In the genomic region with DNA sequence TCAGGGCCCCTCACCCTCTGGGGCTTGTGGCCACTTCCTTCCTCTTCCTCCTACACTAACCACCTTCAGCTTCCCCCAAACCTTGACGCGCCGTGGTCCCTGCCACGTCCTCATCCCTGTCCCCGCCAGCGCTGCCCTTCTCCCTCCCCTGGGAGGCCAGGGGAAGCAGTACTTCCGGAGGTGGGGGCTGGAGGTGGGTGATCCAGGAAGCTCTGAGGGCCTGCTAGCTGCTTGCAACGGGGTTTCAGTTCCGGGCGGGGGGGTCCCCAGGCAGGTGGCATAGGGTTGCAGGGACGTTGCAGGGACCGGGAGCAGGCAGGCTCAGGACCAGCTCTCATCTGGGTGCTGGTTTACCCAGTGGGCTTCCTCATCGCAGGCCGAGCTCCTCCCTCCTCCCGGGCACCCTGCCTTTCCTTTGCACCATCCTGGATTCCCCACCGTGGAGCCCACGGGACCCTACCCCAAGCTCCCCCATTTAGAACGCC, we compare ENCODE assay signal across 8 cellular contexts.
DNase-seq lines count a peak whose midpoint lies in the region; ATAC-seq lines count a peak whose summit lies in the region.

No MANE protein-coding gene starts in this region.

- peak overlapping the region; percentile 51 to 67 for H3K4me3 Mint-ChIP-seq in stimulated activated naive B cell treated with anti-CD40 and anti-IgM and Interleukin-4, amounts not matched to agents 10 μg/mL and 1 μg/mL and 100 μg/mL, for 72 hours

- DNase-seq in T-helper 2 cell (peak; percentile 17 to 80 (median 45)), SJCRH30 (no peak), NCI-H146 (lab: John Stamatoyannopoulos, UW) (no peak), middle frontal gyrus (ENCODE audit: extremely low spot score, low spot score) (no peak)
- DNase-seq in effector CD4-positive, alpha-beta T cell: peak; percentile 17
- DNase-seq in stimulated activated naive B cell treated with anti-CD40 and anti-IgM and Interleukin-4, amounts not matched to agents 10 μg/mL and 1 μg/mL and 100 μg/mL, for 72 hours: peak; percentile 81

- no peak overlapping the region for H3K4me3 ChIP-seq in SJCRH30

- H3K27me3 Mint-ChIP-seq in stimulated activated naive B cell treated with anti-CD40 and anti-IgM and Interleukin-4, amounts not matched to agents 10 μg/mL and 1 μg/mL and 100 μg/mL, for 72 hours: peaks cover 0 to 5% of the 10 kb centered on the region in 2 donors

- H3K27me3 ChIP-seq in SJCRH30: no peaks in the 10 kb centered on the region

- H3K4me1 ChIP-seq in SJCRH30: no peaks in the 10 kb centered on the region

- H3K36me3 Mint-ChIP-seq in stimulated activated naive B cell treated with anti-CD40 and anti-IgM and Interleukin-4, amounts not matched to agents 10 μg/mL and 1 μg/mL and 100 μg/mL, for 72 hours: peaks cover 4 to 8% of the 10 kb centered on the region in 2 donors

- H3K27ac ChIP-seq in SJCRH30: no peak overlapping the region

- H3K27ac Mint-ChIP-seq in stimulated activated naive B cell treated with anti-CD40 and anti-IgM and Interleukin-4, amounts not matched to agents 10 μg/mL and 1 μg/mL and 100 μg/mL, for 72 hours: peak overlapping the region; percentile 65

- ATAC-seq in GM21381 (IDR thresholded peaks at IDR 0.05; ENCODE audit: unreplicated experiment) (peak; percentile 35), HG03457 (IDR thresholded peaks at IDR 0.05; ENCODE audit: unreplicated experiment) (no peak)
- ATAC-seq in stimulated activated naive B cell treated with anti-CD40 and anti-IgM and Interleukin-4, amounts not matched to agents 10 μg/mL and 1 μg/mL and 100 μg/mL, for 72 hours (replicated peaks): peak; percentile 66 to 68

- 0 out of 2 replicates have a peak, but pooled peaks cover 5% of the 10 kb centered on the region for H3K36me3 ChIP-seq in SJCRH30

- H3K9me3 Mint-ChIP-seq in stimulated activated naive B cell treated with anti-CD40 and anti-IgM and Interleukin-4, amounts not matched to agents 10 μg/mL and 1 μg/mL and 100 μg/mL, for 72 hours: peaks cover 5 to 7% of the 10 kb centered on the region in 2 donors

- 0 out of 2 replicates have a peak, but pooled peaks cover 2% of the 10 kb centered on the region for H3K9me3 ChIP-seq in SJCRH30 (replicated peaks)

- peaks cover 41 to 68% of the 10 kb centered on the region in 2 donors for H3K4me1 Mint-ChIP-seq in stimulated activated naive B cell treated with anti-CD40 and anti-IgM and Interleukin-4, amounts not matched to agents 10 μg/mL and 1 μg/mL and 100 μg/mL, for 72 hours

Comparison
In these comparisons a context has a peak if more than half of its experiments do, and no peak if none do; other contexts are left out.
1. DNase-seq: peak in T-helper 2 cell (5 of 5), effector CD4-positive, alpha-beta T cell (single experiment) and stimulated activated naive B cell treated with anti-CD40 and anti-IgM and Interleukin-4, amounts not matched to agents 10 μg/mL and 1 μg/mL and 100 μg/mL, for 72 hours (single experiment); none in SJCRH30 (0 of 2), NCI-H146 (single experiment) and middle frontal gyrus (single experiment).